ENCODE assay signal across 21 cellular contexts in the genomic region with DNA sequence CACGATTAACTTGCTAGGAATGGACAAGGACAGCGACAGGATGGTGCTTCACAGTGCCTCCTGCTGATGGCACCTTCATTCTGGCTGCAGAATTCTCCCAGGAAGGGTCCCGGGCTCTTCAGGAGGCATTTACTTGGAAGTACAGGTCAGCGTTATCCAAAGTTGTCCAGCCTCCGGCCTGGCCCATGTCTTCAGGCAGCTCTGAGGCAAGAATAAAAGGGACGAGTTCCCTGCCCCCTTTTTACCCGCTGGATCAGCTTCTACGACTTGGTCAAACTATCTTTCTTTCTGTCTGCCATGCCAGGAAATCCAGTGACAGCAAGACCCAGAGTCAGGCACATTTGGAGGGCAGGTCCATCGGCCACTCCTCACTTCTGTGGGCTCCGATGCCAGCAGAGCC. TPM values are rescaled to one million over a fixed set of nuclear protein-coding genes. Genes with fewer than 3 reads are reported as not detected.
DNase-seq lines count a peak whose midpoint lies in the region; ATAC-seq, FAIRE-seq and TF ChIP-seq lines count a peak whose summit lies in the region.
"Had no signal": no experiment of that assay in that cellular context is flagged by ENCODE, and none has a peak within 500 bp of the region (broad histone marks: within the 10 kb centered on the region; RNA-seq: fewer than 3 reads in every experiment).

No MANE protein-coding gene starts in this region.

- H3K36me3 ChIP-seq in BLaER1 (peaks cover 31% of the 10 kb centered on the region), GM23338 (ENCODE audit: insufficient read depth) (no peaks in the 10 kb centered on the region), K562 (ENCODE audit: control insufficient read depth, insufficient read depth, low read length) (peaks cover 38% of the 10 kb centered on the region; the same call in 2 of the 3 replicates)

- WGBS in K562 (ENCODE audit: insufficient coverage, low coverage, missing lambda C conversion rate), result 63% methylated on average over 9 of the region's 10 CpGs

- H3K9me1 ChIP-seq in K562 (ENCODE audit: control insufficient read depth, insufficient read depth, low read length), result peaks cover 3% of the 10 kb centered on the region

- H3F3A ChIP-seq in GM23338 (replicated peaks; ENCODE audit: low read depth), result no peaks in the 10 kb centered on the region

- H3K27ac Mint-ChIP-seq in GM23338, result no peak overlapping the region; the same call in 1 of the 2 replicates
- no peak overlapping the region for H3K27ac Mint-ChIP-seq in activated T-cell treated with anti-CD3 and anti-CD28 coated beads, Interleukin-2, amount 50 U/mL, for 24 hours
- H3K27ac Mint-ChIP-seq: B cell; CD4-positive, alpha-beta T cell; CD8-positive, alpha-beta T cell had no signal

- DNase-seq in GM23338 (ENCODE audit: low spot score) (peak; percentile 7), K562 (ENCODE audit: extremely low read depth in 1 of 4, low spot score in 3 of 4) (no peak), NCI-H2107 treated with DMSO at 0.1 percent for 48 hours (lab: John Stamatoyannopoulos, UW; ENCODE audit: unreplicated experiment) (no peak), NCI-H226 (no peak)
- no peak for DNase-seq in activated T-cell treated with anti-CD3 and anti-CD28 coated beads, Interleukin-2, amount 50 U/mL, for 24 hours
- DNase-seq: AML-193; Calu3; CD4-positive, alpha-beta T cell; CD8-positive, alpha-beta T cell; DMS79 treated with DMSO at 0.1 percent for 48 hours; GF-D8 had no signal

- ATAC-seq in GM23338, result no peak
- ATAC-seq in K562, result no peak
- ATAC-seq: A549; CD8-positive, alpha-beta T cell had no signal

- no peak overlapping the region for H2AFZ ChIP-seq in GM23338
- H2AFZ ChIP-seq in K562 (ENCODE audit: low read depth, low read length), result no peak overlapping the region

- peak overlapping the region; percentile 39 for H3K9ac ChIP-seq in BLaER1
- 0 out of 4 replicates have a peak overlapping the region, but pooled peaks of 1 of the 2 experiments have one; percentile 12 for H3K9ac ChIP-seq in K562 (ENCODE audit: insufficient read depth in 1 of 2, low read depth in 2 of 2, low read length in 2 of 2)

- no peaks in the 10 kb centered on the region for H3K9me3 Mint-ChIP-seq in GM23338
- no peaks in the 10 kb centered on the region for H3K9me3 Mint-ChIP-seq in activated T-cell treated with anti-CD3 and anti-CD28 coated beads, Interleukin-2, amount 50 U/mL, for 24 hours
- H3K9me3 Mint-ChIP-seq: CD4-positive, alpha-beta T cell; CD8-positive, alpha-beta T cell had no signal

- no peaks in the 10 kb centered on the region for H3K9me2 ChIP-seq in GM23338 (ENCODE audit: insufficient read depth)

- H3K4me1 ChIP-seq in BLaER1 (peaks cover 100% of the 10 kb centered on the region), GM23338 (ENCODE audit: insufficient read depth) (0 out of 2 replicates have a peak, but pooled peaks cover 5% of the 10 kb centered on the region), K562 (replicated peaks in 1 of 2; ENCODE audit: control insufficient read depth in 2 of 2, insufficient read depth in 2 of 2, low read length in 2 of 2) (peaks cover 0 to 5% of the 10 kb centered on the region in 2 experiments; a peak in 2 of 5 replicates)
- H3K4me1 ChIP-seq: A549, Caco-2 had no signal

- H3K4me1 Mint-ChIP-seq in GM23338, result peaks cover 7% of the 10 kb centered on the region
- H3K4me1 Mint-ChIP-seq in activated T-cell treated with anti-CD3 and anti-CD28 coated beads, Interleukin-2, amount 50 U/mL, for 24 hours (ENCODE audit: low read depth), result no peaks in the 10 kb centered on the region

- CTCF ChIA-PET in K562 (lab: Yijun Ruan, JAX; ENCODE audit: low intra/inter-chr PET ratio), result no interaction called here

- TF ChIP-seq CTCF in GM23338 (conservative IDR thresholded peaks at IDR 0.05; ENCODE audit: low read depth in 2 of 2) (peak in 1 of 2 experiments; percentile 16; a peak in 1 of 4 replicates), K562 (IDR thresholded peaks at IDR 0.05 in 2 of 3, conservative IDR thresholded peaks at IDR 0.05 in 1 of 3; ENCODE audit: insufficient read depth in 2 of 3, low read depth in 1 of 3, low read length in 3 of 3) (no peak)

- intact Hi-C loops in K562 (cut with micrococcal nuclease), result no loop called here

- H3K36me3 Mint-ChIP-seq in GM23338 (ENCODE audit: low read depth), result peaks cover 12% of the 10 kb centered on the region; the same call in 2 of the 3 replicates
- H3K36me3 Mint-ChIP-seq in activated T-cell treated with anti-CD3 and anti-CD28 coated beads, Interleukin-2, amount 50 U/mL, for 24 hours (ENCODE audit: low read depth), result peaks cover 34% of the 10 kb centered on the region

- H3K27ac ChIP-seq in BLaER1 (peak overlapping the region; percentile 71), GM23338 (ENCODE audit: low read depth) (no peak overlapping the region), K562 (ENCODE audit: extremely low read depth, low read depth, low read length) (no peak overlapping the region)
- H3K27ac ChIP-seq: 22Rv1, A549, C4-2B had no signal

- peak; percentile 64 for FAIRE-seq in K562 (lab: Jason Lieb, UNC)
- FAIRE-seq: A549, D721Med, G401.6, GM12891, GM19239 had no signal

- in situ Hi-C loops in K562 (cut with MboI), result no loop called here

- H3K79me2 ChIP-seq in GM23338 (replicated peaks; ENCODE audit: insufficient read depth) (no peaks in the 10 kb centered on the region), K562 (ENCODE audit: control insufficient read depth, insufficient read depth, low read length) (no peaks in the 10 kb centered on the region)

- H3K4me3 ChIP-seq in BLaER1, result peak overlapping the region; percentile 16; the same call in 1 of the 2 replicates
- H3K4me3 ChIP-seq in GM23338, result no peak overlapping the region
- no peak overlapping the region for H3K4me3 ChIP-seq in K562
- H3K4me3 ChIP-seq: A549 had no signal

- BruUV-seq in K562 (replicated peaks; lab: Mats Ljungman, UMichigan), result no TSS peak

- no peak overlapping the region for H3K4me3 Mint-ChIP-seq in GM23338
- H3K4me3 Mint-ChIP-seq in activated T-cell treated with anti-CD3 and anti-CD28 coated beads, Interleukin-2, amount 50 U/mL, for 24 hours, result no peak overlapping the region
- H3K4me3 Mint-ChIP-seq: B cell; CD4-positive, alpha-beta T cell; CD8-positive, alpha-beta T cell had no signal

- TF ChIP-seq EP300 in K562 (IDR thresholded peaks at IDR 0.05; ENCODE audit: low read length), result no peak

- POLR2A ChIA-PET in K562 (lab: Yijun Ruan, JAX), result interaction anchor here (0.5 to 0.7 kb wide), 2 partner anchors 10 to 707 kb away, joined by 3 read pairs; no protein-coding TSS in a partner anchor

- H4K20me1 ChIP-seq in BLaER1, result no peaks in the 10 kb centered on the region
- H4K20me1 ChIP-seq in GM23338 (replicated peaks; ENCODE audit: insufficient read depth), result no peaks in the 10 kb centered on the region
- no peaks in the 10 kb centered on the region for H4K20me1 ChIP-seq in K562 (replicated peaks; ENCODE audit: control insufficient read depth, insufficient read depth, low read length)

- H3K27me3 Mint-ChIP-seq in GM23338 (ENCODE audit: insufficient read depth, low read depth, poor library complexity), result peaks cover 19% of the 10 kb centered on the region
- peaks cover 2% of the 10 kb centered on the region for H3K27me3 Mint-ChIP-seq in activated T-cell treated with anti-CD3 and anti-CD28 coated beads, Interleukin-2, amount 50 U/mL, for 24 hours
- H3K27me3 Mint-ChIP-seq: B cell; CD4-positive, alpha-beta T cell had no signal

- H3K9me3 ChIP-seq in BLaER1 (no peaks in the 10 kb centered on the region), K562 (replicated peaks; ENCODE audit: control insufficient read depth, insufficient read depth, low read depth, low read length) (no peaks in the 10 kb centered on the region)
- H3K9me3 ChIP-seq: A549, Caco-2 had no signal

- no peak for TF ChIP-seq POLR2A in K562 (conservative IDR thresholded peaks at IDR 0.05)

- H3K27me3 ChIP-seq in BLaER1, result no peaks in the 10 kb centered on the region
- no peaks in the 10 kb centered on the region for H3K27me3 ChIP-seq in GM23338 (ENCODE audit: insufficient read depth)
- peaks cover 2 to 12% of the 10 kb centered on the region in 2 experiments; a peak in 2 of 5 replicates for H3K27me3 ChIP-seq in K562 (ENCODE audit: control insufficient read depth in 2 of 2, insufficient read depth in 2 of 2, low read length in 2 of 2)

- TF ChIP-seq RAD21 in K562 (CRISPR knock-in tag; conservative IDR thresholded peaks at IDR 0.05 in 1 of 2, IDR thresholded peaks at IDR 0.05 in 1 of 2), result no peak

- peak overlapping the region; percentile 89 for H3K4me2 ChIP-seq in BLaER1
- H3K4me2 ChIP-seq in GM23338, result no peak overlapping the region
- no peak overlapping the region for H3K4me2 ChIP-seq in K562 (ENCODE audit: insufficient read depth, low read length)
- H3K4me2 ChIP-seq: A549 had no signal

TF ChIP-seq in GM23338, 12 proteins besides CTCF, POLR2A, EP300 and RAD21 (continues in another document):
- no peak for TF ChIP-seq EZH2phosphoT487 (IDR thresholded peaks at IDR 0.05; ENCODE audit: unreplicated experiment)
- no peak for TF ChIP-seq ZNF114 (CRISPR knock-in tag; IDR thresholded peaks at IDR 0.05)

TF ChIP-seq in K562, 482 proteins besides CTCF, POLR2A, EP300 and RAD21:
- TF ChIP-seq NFIX (CRISPR knock-in tag; IDR thresholded peaks at IDR 0.05; ENCODE audit: low read depth), result no peak
TF ChIP-seq in K562: peak in this region for 0.

RNA-seq across cellular contexts. Expression of a gene that starts 23.4 kb away (rescaled TPM):
- 0.50 and 1.3 TPM in 2 replicates for total RNA-seq in GM23338 (2014; rRNA removed; shearing (Covaris generic))
- polyA plus RNA-seq in GM23338 (2016; fragmentation: Nextera tagmentation; extraction: Ambion mirVana) (0.49 and 0.89 TPM in 2 replicates), K562 (2011; rRNA removed) (0.27 and 0.32 TPM in 2 replicates), K562 (2014; fragmentation: Illumina TruSeq; extraction: Trizol) (0.36 and 0.53 TPM in 2 replicates), K562 (2014; fragmentation: Nextera tagmentation; extraction: Ambion mirVana) (1 to 10 TPM in 1 of 2 experiments, under 1 TPM in 1; 0.15 to 1.9 TPM), K562 (2014; rRNA removed) (0.32 and 1.1 TPM in 2 replicates)
- 3.2 and 3.7 TPM in 2 replicates for total RNA-seq in K562 (2011; cell fraction: chromatin; rRNA removed; ENCODE audit: low replicate concordance)
- total RNA-seq in K562 (2011; cell fraction: nucleolus; rRNA removed), result 1.2 and 1.3 TPM in 2 replicates
- 1.9 and 4.7 TPM in 2 replicates for total RNA-seq in K562 (2011; cell fraction: nucleoplasm; rRNA removed)
- total RNA-seq in K562 (2014; rRNA removed) (0.27 and 0.33 TPM in 2 replicates), K562 (2014; rRNA removed; fragmentation: Illumina TruSeq; extraction: Trizol) (0.18 and 0.29 TPM in 2 replicates), K562 (2015; rRNA removed; fragmentation: Illumina TruSeq; extraction: Trizol) (0.29 and 0.41 TPM in 2 replicates), K562 (2021) (0.42 and 0.47 TPM in 2 replicates)
- polyA plus RNA-seq in K562 (2011; cell fraction: cytosol; rRNA removed), result 0.04 and 0.82 TPM in 2 replicates
- 0.29 and 0.77 TPM in 2 replicates for polyA plus RNA-seq in K562 (2011; cell fraction: nucleus; rRNA removed)
- polyA plus RNA-seq in K562 (2012), result 0.40 and 0.44 TPM in 2 replicates
- 0.30 and 1.1 TPM in 2 replicates for polyA minus RNA-seq in K562 (2011; rRNA and poly(A)+ RNA removed)
- polyA minus RNA-seq in K562 (2011; cell fraction: cytosol; rRNA and poly(A)+ RNA removed), result 0.38 and 2.5 TPM in 2 replicates
- polyA minus RNA-seq in K562 (2011; cell fraction: nucleus; rRNA and poly(A)+ RNA removed), result 1.1 and 1.7 TPM in 2 replicates
- total RNA-seq: B cell; CD4-positive, alpha-beta T cell; CD8-positive, alpha-beta T cell had no signal
